Comparison of ENCODE assay signal across 8 cellular contexts in genomic region chr4:102868782-102869568, GRCh38. TPM values are rescaled to one million over a fixed set of nuclear protein-coding genes. Genes with fewer than 3 reads are reported as not detected.
DNase-seq lines count a peak whose midpoint lies in the region; FAIRE-seq and TF ChIP-seq lines count a peak whose summit lies in the region.

Gene CISD2, plus strand, starts transcription at chr4:102868992. Its CDS starts 93 bp downstream, at chr4:102869085.

- H3K27ac ChIP-seq in MM.1S (ENCODE audit: low read length): peak within 1 kb of the TSS; percentile 97

- H3K4me1 Mint-ChIP-seq in nephron progenitor cell: peaks cover 50% of the 10 kb centered on the region
- H3K4me1 Mint-ChIP-seq in stimulated activated naive CD8-positive, alpha-beta T cell treated with anti-CD3 and anti-CD28 coated beads, Interleukin-15, Interleukin-2, amounts not matched to agents 100 ng/mL and 50 ng/mL, for 24 hours (ENCODE audit: low read depth): peaks cover 72% of the 10 kb centered on the region

- peak; percentile 81 for DNase-seq in HCEC 1CT
- DNase-seq in MM.1S: peak; percentile 94
- DNase-seq in SHP77 treated with DMSO at 0.1 percent for 48 hours (lab: John Stamatoyannopoulos, UW): peak; percentile 70
- peak; percentile 96 for DNase-seq in activated effector memory CD4-positive, alpha-beta T cell treated with anti-CD3 and anti-CD28 coated beads, Interleukin-2, amount 50 U/mL, for 16 hours
- DNase-seq in fibroblast of the aortic adventitia (ENCODE audit: low read depth): peak; percentile 89
- peak; percentile 90 for DNase-seq in nephron progenitor cell

- no peaks in the 10 kb centered on the region for H3K27me3 ChIP-seq in MM.1S (replicated peaks; ENCODE audit: insufficient read depth, low read length)

- H3K4me1 ChIP-seq in MM.1S (ENCODE audit: low read length): peaks cover 20% of the 10 kb centered on the region; the same call in 1 of the 2 replicates

- no peaks in the 10 kb centered on the region for H3K9me2 ChIP-seq in MM.1S (replicated peaks; ENCODE audit: insufficient read depth, low read length)

- peak within 1 kb of the TSS; percentile 89 for H3K4me2 ChIP-seq in MM.1S (ENCODE audit: low read depth, low read length)

- TF ChIP-seq CTCF in MM.1S (IDR thresholded peaks at IDR 0.05; ENCODE audit: low read length) (no peak), fibroblast of the aortic adventitia (IDR thresholded peaks at IDR 0.05; ENCODE audit: insufficient read depth, low read length) (no peak), nephron progenitor cell (IDR thresholded peaks at IDR 0.05) (no peak)

- peak within 1 kb of the TSS; percentile 94 for H3K4me3 Mint-ChIP-seq in nephron progenitor cell
- H3K4me3 Mint-ChIP-seq in stimulated activated naive CD8-positive, alpha-beta T cell treated with anti-CD3 and anti-CD28 coated beads, Interleukin-15, Interleukin-2, amounts not matched to agents 100 ng/mL and 50 ng/mL, for 24 hours: peak within 1 kb of the TSS; percentile 92

- peaks cover 81% of the 10 kb centered on the region for H3K79me2 ChIP-seq in MM.1S (ENCODE audit: low read length)

- peak within 1 kb of the TSS; percentile 99 for H3K27ac Mint-ChIP-seq in nephron progenitor cell
- peak within 1 kb of the TSS; percentile 97 for H3K27ac Mint-ChIP-seq in stimulated activated naive CD8-positive, alpha-beta T cell treated with anti-CD3 and anti-CD28 coated beads, Interleukin-15, Interleukin-2, amounts not matched to agents 100 ng/mL and 50 ng/mL, for 24 hours

- H3K36me3 Mint-ChIP-seq in nephron progenitor cell (ENCODE audit: low read depth): peaks cover 52% of the 10 kb centered on the region
- H3K36me3 Mint-ChIP-seq in stimulated activated naive CD8-positive, alpha-beta T cell treated with anti-CD3 and anti-CD28 coated beads, Interleukin-15, Interleukin-2, amounts not matched to agents 100 ng/mL and 50 ng/mL, for 24 hours (ENCODE audit: low read depth): peaks cover 35% of the 10 kb centered on the region

- H3K9me3 Mint-ChIP-seq in nephron progenitor cell: peaks cover 20% of the 10 kb centered on the region
- H3K9me3 Mint-ChIP-seq in stimulated activated naive CD8-positive, alpha-beta T cell treated with anti-CD3 and anti-CD28 coated beads, Interleukin-15, Interleukin-2, amounts not matched to agents 100 ng/mL and 50 ng/mL, for 24 hours: no peaks in the 10 kb centered on the region

- H2AFZ ChIP-seq in MM.1S (ENCODE audit: low read length): peak within 1 kb of the TSS; percentile 60

- H3K9ac ChIP-seq in MM.1S (ENCODE audit: low read length): peak within 1 kb of the TSS; percentile 88

- no peaks in the 10 kb centered on the region for H3K9me3 ChIP-seq in MM.1S (replicated peaks; ENCODE audit: insufficient read depth, low read length)

- H3K4me3 ChIP-seq in MM.1S (ENCODE audit: low read length) (peak within 1 kb of the TSS; percentile 80), fibroblast of the aortic adventitia (ENCODE audit: low read depth, low read length) (peak within 1 kb of the TSS; percentile 92)

- FAIRE-seq in G401.6 (lab: Jason Lieb, UNC): peak; percentile 75

- H3F3A ChIP-seq in MM.1S (ENCODE audit: insufficient read depth, low read length): peaks cover 25% of the 10 kb centered on the region

- H3K27me3 Mint-ChIP-seq in nephron progenitor cell (ENCODE audit: low read depth, poor library complexity): peaks cover 6% of the 10 kb centered on the region
- H3K27me3 Mint-ChIP-seq in stimulated activated naive CD8-positive, alpha-beta T cell treated with anti-CD3 and anti-CD28 coated beads, Interleukin-15, Interleukin-2, amounts not matched to agents 100 ng/mL and 50 ng/mL, for 24 hours: no peaks in the 10 kb centered on the region

- H4K20me1 ChIP-seq in MM.1S (ENCODE audit: insufficient read depth, low read length): no peaks in the 10 kb centered on the region

- no peaks in the 10 kb centered on the region for H3K36me3 ChIP-seq in MM.1S (replicated peaks; ENCODE audit: insufficient read depth, low read length)

RNA-seq across cellular contexts. Expression of gene CISD2, which starts in this region (rescaled TPM):
- 30.3 and 52.9 TPM in 2 replicates for total RNA-seq in fibroblast of the aortic adventitia (ENCODE audit: low replicate concordance)

Comparison
In these comparisons a context has a peak if more than half of its experiments do, and no peak if none do; other contexts are left out.
1. Peak in every context shown above with its lines: DNase-seq, H3K4me3 ChIP-seq and H3K27ac ChIP-seq.